Comparison of ENCODE assay signal across 8 cellular contexts in genomic region chr6:53348436-53349208, GRCh38. TPM values are rescaled to one million over a fixed set of nuclear protein-coding genes. Genes with fewer than 3 reads are reported as not detected.
DNase-seq lines count a peak whose midpoint lies in the region; TF ChIP-seq lines count a peak whose summit lies in the region.

Gene ELOVL5 (minus strand): TSS chr6:53348950. CDS start chr6:53295699, 53,251 bp downstream.

- H3K4me1 ChIP-seq in neuron (ENCODE audit: insufficient read depth, low read length), result peaks cover 4% of the 10 kb centered on the region
- H3K4me1 ChIP-seq in subcutaneous abdominal adipose tissue (ENCODE audit: control insufficient read depth in 5 of 5, insufficient read depth in 5 of 5, low read length in 5 of 5), result peaks cover 4 to 46% (median 40%) of the 10 kb centered on the region in 5 donors

- H3K27ac ChIP-seq in subcutaneous abdominal adipose tissue (ENCODE audit: low read depth, low read length), result peak within 1 kb of the TSS; percentile 99

- H3K4me3 ChIP-seq in H7 (ENCODE audit: insufficient read depth, low read depth, low read length), result peak within 1 kb of the TSS; percentile 97
- H3K4me3 ChIP-seq in MG63, result peak within 1 kb of the TSS; percentile 89
- H3K4me3 ChIP-seq in fibroblast of villous mesenchyme (ENCODE audit: low read depth, low read length), result peak within 1 kb of the TSS; percentile 84
- H3K4me3 ChIP-seq in neuron (ENCODE audit: low read length), result peak within 1 kb of the TSS; percentile 86
- peak within 1 kb of the TSS; percentile 87 to 98 (median 94) for H3K4me3 ChIP-seq in subcutaneous abdominal adipose tissue (ENCODE audit: low read depth in 1 of 5, low read length in 5 of 5)

- H3K36me3 ChIP-seq in H7 (replicated peaks; ENCODE audit: control insufficient read depth, insufficient read depth, low read length), result no peaks in the 10 kb centered on the region
- peaks cover 15% of the 10 kb centered on the region for H3K36me3 ChIP-seq in MG63
- H3K36me3 ChIP-seq in neuron (ENCODE audit: insufficient read depth, low read length), result peaks cover 5% of the 10 kb centered on the region
- peaks cover 0 to 7% (median 3%) of the 10 kb centered on the region in 5 donors for H3K36me3 ChIP-seq in subcutaneous abdominal adipose tissue (ENCODE audit: control insufficient read depth in 5 of 5, insufficient read depth in 5 of 5, low read length in 5 of 5)

- peak within 1 kb of the TSS; percentile 90 to 100 (median 97) for H3K9ac ChIP-seq in subcutaneous abdominal adipose tissue (ENCODE audit: low read length in 5 of 5)

- DNase-seq in EL (peak; percentile 99), H7 (peak; percentile 88), MG63 (peak; percentile 96), SIG-M5 (lab: John Stamatoyannopoulos, UW) (peak; percentile 63), activated gamma-delta T cell (lab: John Stamatoyannopoulos, UW) (peak; percentile 96), fibroblast of villous mesenchyme (ENCODE audit: low read depth) (peak; percentile 100)

- TF ChIP-seq CTCF in fibroblast of villous mesenchyme (IDR thresholded peaks at IDR 0.05; ENCODE audit: insufficient read depth, low read depth, low read length), result no peak

- H3K9me3 ChIP-seq in MG63 (no peaks in the 10 kb centered on the region), neuron (ENCODE audit: low read length) (no peaks in the 10 kb centered on the region), subcutaneous abdominal adipose tissue (ENCODE audit: control insufficient read depth in 5 of 5, low read length in 5 of 5) (no peaks in the 10 kb centered on the region)

- H2AFZ ChIP-seq in neuron (ENCODE audit: low read depth, low read length), result peak within 1 kb of the TSS; percentile 83

- H3K27me3 ChIP-seq in H7 (ENCODE audit: control insufficient read depth, insufficient read depth, low read length) (peaks cover 2% of the 10 kb centered on the region), MG63 (no peaks in the 10 kb centered on the region), neuron (ENCODE audit: insufficient read depth, low read length) (no peaks in the 10 kb centered on the region), subcutaneous abdominal adipose tissue (ENCODE audit: control insufficient read depth in 5 of 5, insufficient read depth in 4 of 5, low read length in 5 of 5) (no peaks in the 10 kb centered on the region)

RNA-seq across cellular contexts. Expression of gene ELOVL5, which starts in this region (rescaled TPM):
- 76.0 and 103 TPM in 2 replicates for total RNA-seq in H7 (2014; rRNA removed; shearing (Covaris generic))
- 12.4 and 13.7 TPM in 2 replicates for total RNA-seq in MG63 (2014; rRNA removed; shearing (Covaris generic); ENCODE audit: low replicate concordance)
- total RNA-seq in fibroblast of villous mesenchyme, result 78.0 and 118 TPM in 2 replicates

Comparison
In these comparisons a context has a peak if more than half of its experiments do, and no peak if none do; other contexts are left out.
1. Peak in every context shown above with its lines: DNase-seq, H3K4me3 ChIP-seq and H3K27ac ChIP-seq.